ENCODE assay signal across 22 cellular contexts in the genomic region with DNA sequence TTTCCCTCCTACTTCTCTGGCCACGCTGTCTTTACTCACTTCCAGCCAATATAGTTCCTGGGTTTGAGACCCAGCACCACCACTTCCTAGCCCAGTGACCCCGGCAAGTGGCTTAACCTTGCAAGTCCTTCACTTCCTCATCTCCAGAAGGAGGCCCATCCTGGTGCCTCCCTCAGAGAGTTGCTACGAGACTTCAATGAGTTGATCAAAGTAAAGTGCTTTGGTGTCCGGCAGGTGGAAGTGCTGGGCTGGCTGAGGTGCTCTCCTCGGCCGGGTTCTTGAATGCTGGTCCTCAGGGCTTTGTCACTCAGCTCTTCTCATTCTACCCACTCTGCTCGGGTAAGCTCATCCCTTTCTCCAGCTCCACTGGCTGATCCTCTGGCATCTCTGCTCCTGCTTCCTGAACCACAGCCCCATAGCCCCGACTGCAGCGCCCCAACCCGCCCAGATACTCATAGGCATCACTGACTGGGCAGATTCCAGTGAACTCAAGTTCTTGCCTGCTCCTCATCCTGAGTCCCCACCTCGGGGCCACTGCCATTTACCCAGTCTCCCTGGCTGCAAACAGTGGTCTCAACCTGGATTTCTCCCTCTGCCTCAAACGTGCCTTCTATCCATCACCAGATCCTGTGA.
"Had no signal": no experiment of that assay in that cellular context is flagged by ENCODE, and none has a peak within 500 bp of the region (broad histone marks: within the 10 kb centered on the region; RNA-seq: fewer than 3 reads in every experiment).

No MANE protein-coding gene starts in this region.

- H3K36me3 ChIP-seq: heart right ventricle, left ventricle myocardium inferior, pancreas, tibial nerve had no signal

- H3K9me3 Mint-ChIP-seq: activated B cell treated with CpG ODN at 0.5 μM for 24 hours; activated naive CD8-positive, alpha-beta T cell treated with anti-CD3 and anti-CD28 coated beads, Interleukin-2, amount 50 U/mL, for 24 hours; activated T-cell treated with anti-CD3 and anti-CD28 coated beads, Interleukin-2, amount 50 U/mL, for 72 hours; nephron had no signal

- H3K9me3 ChIP-seq: heart right ventricle, pancreas, psoas muscle had no signal

- H3K27ac ChIP-seq: foreskin keratinocyte, heart right ventricle, left ventricle myocardium inferior, pancreas, psoas muscle, tibial nerve had no signal

- H3K4me1 ChIP-seq: foreskin keratinocyte, heart right ventricle, left ventricle myocardium inferior, pancreas, psoas muscle, tibial nerve had no signal

- H3K27ac Mint-ChIP-seq: activated B cell treated with CpG ODN at 0.5 μM for 24 hours; activated CD4-positive, alpha-beta T cell treated with anti-CD3 and anti-CD28 coated beads for 36 hours; activated naive CD8-positive, alpha-beta T cell treated with anti-CD3 and anti-CD28 coated beads, Interleukin-2, amount 50 U/mL, for 24 hours; activated T-cell treated with anti-CD3 and anti-CD28 coated beads, Interleukin-2, amount 50 U/mL, for 72 hours; nephron; T-helper 17 cell had no signal

- H3K4me1 Mint-ChIP-seq: activated B cell treated with CpG ODN at 0.5 μM for 24 hours; activated CD4-positive, alpha-beta T cell treated with anti-CD3 and anti-CD28 coated beads for 36 hours; activated naive CD8-positive, alpha-beta T cell treated with anti-CD3 and anti-CD28 coated beads, Interleukin-2, amount 50 U/mL, for 24 hours had no signal

- H3K4me3 ChIP-seq: heart right ventricle, left ventricle myocardium inferior, lung, pancreas, psoas muscle, tibial nerve had no signal

- H3K27me3 ChIP-seq: pancreas had no signal

- ATAC-seq: activated CD4-positive, alpha-beta T cell treated with anti-CD3 and anti-CD28 coated beads for 36 hours; activated naive CD8-positive, alpha-beta T cell treated with anti-CD3 and anti-CD28 coated beads, Interleukin-2, amount 50 U/mL, for 24 hours; activated T-cell treated with anti-CD3 and anti-CD28 coated beads, Interleukin-2, amount 50 U/mL, for 72 hours; esophagus mucosa; foreskin keratinocyte; heart right ventricle; pancreas; T-helper 17 cell had no signal

- FAIRE-seq: pancreas, urothelium cell line had no signal

- DNase-seq: activated B cell treated with CpG ODN at 0.5 μM for 24 hours; activated CD4-positive, alpha-beta T cell treated with anti-CD3 and anti-CD28 coated beads for 36 hours; activated effector memory CD4-positive, alpha-beta T cell treated with Interleukin-2 at 50 U/mL for 16 hours; activated naive CD4-positive, alpha-beta T cell treated with anti-CD3 and anti-CD28 coated beads, Interleukin-2, amount 50 U/mL, for 16 hours; activated naive CD8-positive, alpha-beta T cell treated with anti-CD3 and anti-CD28 coated beads, Interleukin-2, amount 50 U/mL, for 24 hours; activated T-cell treated with anti-CD3 and anti-CD28 coated beads for 4 hours; activated T-cell treated with anti-CD3 and anti-CD28 coated beads, Interleukin-2, amount 50 U/mL, for 72 hours; amygdala; caudate nucleus; foreskin keratinocyte; heart right ventricle; left ventricle myocardium inferior; psoas muscle; stimulated activated naive CD4-positive, alpha-beta T cell treated with Interleukin-2 at 50 U/mL for 16 hours; T-helper 17 cell; T1000 had no signal

- H3K4me3 Mint-ChIP-seq: activated B cell treated with CpG ODN at 0.5 μM for 24 hours; activated CD4-positive, alpha-beta T cell treated with anti-CD3 and anti-CD28 coated beads for 36 hours; activated naive CD8-positive, alpha-beta T cell treated with anti-CD3 and anti-CD28 coated beads, Interleukin-2, amount 50 U/mL, for 24 hours; activated T-cell treated with anti-CD3 and anti-CD28 coated beads, Interleukin-2, amount 50 U/mL, for 72 hours; nephron; T-helper 17 cell had no signal
